ENCODE assay signal across 15 cellular contexts in genomic region chr9:93949694-93950449, GRCh38. TPM values are rescaled to one million over a fixed set of nuclear protein-coding genes. Genes with fewer than 3 reads are reported as not detected.
DNase-seq lines count a peak whose midpoint lies in the region; ATAC-seq lines count a peak whose summit lies in the region.
"Had no signal": no experiment of that assay in that cellular context is flagged by ENCODE, and none has a peak within 500 bp of the region (broad histone marks: within the 10 kb centered on the region; RNA-seq: fewer than 3 reads in every experiment).

No MANE protein-coding gene starts in this region.

- in situ Hi-C loops in GM23248 (cut with MboI), result no loop called here

- no peaks in the 10 kb centered on the region for H3K9me3 ChIP-seq in GM23248 (ENCODE audit: low read depth)
- H3K9me3 ChIP-seq: Caco-2, psoas muscle had no signal

- H3K36me3 Mint-ChIP-seq in naive B cell, result peaks cover 0 to 32% of the 10 kb centered on the region in 2 donors

- peaks cover 87% of the 10 kb centered on the region for H3K27me3 ChIP-seq in GM23248 (replicated peaks; ENCODE audit: insufficient read depth)

- H2AFZ ChIP-seq in GM23248, result no peak overlapping the region

- H3K4me1 ChIP-seq in GM23248 (ENCODE audit: insufficient read depth), result no peaks in the 10 kb centered on the region
- H3K4me1 ChIP-seq: Caco-2 had no signal

- peaks cover 3 to 8% (median 5%) of the 10 kb centered on the region in 7 donors for H3K9me3 Mint-ChIP-seq in naive B cell

- no peaks in the 10 kb centered on the region for H3K36me3 ChIP-seq in GM23248 (ENCODE audit: low read depth)

- peaks cover 56 to 92% (median 90%) of the 10 kb centered on the region in 3 donors for H3K27me3 Mint-ChIP-seq in naive B cell

- H3K9ac ChIP-seq in GM23248, result no peak overlapping the region

- H3K27ac ChIP-seq in GM23248, result no peak overlapping the region
- H3K27ac ChIP-seq: dorsolateral prefrontal cortex, psoas muscle had no signal

- WGBS in GM23248 (ENCODE audit: low coverage in 1 of 2, low lambda C conversion rate in 2 of 2, missing lambda C conversion rate in 2 of 2), 2 experiments, result 18% methylated on average over 12 of the region's 16 CpGs

- no peak overlapping the region for H3K4me2 ChIP-seq in GM23248 (ENCODE audit: unreplicated experiment)

- peak overlapping the region in 6 of 8 donors; percentile 5 to 81 (median 58) for H3K4me3 Mint-ChIP-seq in naive B cell

- peaks cover 50 to 62% (median 55%) of the 10 kb centered on the region in 3 donors for H3K4me1 Mint-ChIP-seq in naive B cell

- ATAC-seq in naive B cell (ENCODE audit: low read depth in 2 of 2), result no peak
- ATAC-seq in HG03571 (IDR thresholded peaks at IDR 0.05; ENCODE audit: unreplicated experiment), result no peak

- no peaks in the 10 kb centered on the region for H3K79me2 ChIP-seq in GM23248 (ENCODE audit: insufficient read depth)

- no peak overlapping the region for H3K4me3 ChIP-seq in GM23248

- H4K20me1 ChIP-seq in GM23248 (ENCODE audit: insufficient read depth), result no peaks in the 10 kb centered on the region

- no peaks in the 10 kb centered on the region for H3K9me2 ChIP-seq in GM23248 (ENCODE audit: insufficient read depth)

- no peak overlapping the region for H3K27ac Mint-ChIP-seq in naive B cell

- DNase-seq in GM23248, result peak; percentile 26
- peak; percentile 6 for DNase-seq in LHCN-M2 (ENCODE audit: low read depth)
- DNase-seq in amniotic epithelial cell (ENCODE audit: low read depth), result peak; percentile 50
- no peak for DNase-seq in naive B cell
- no peak for DNase-seq in activated CD8-positive, alpha-beta memory T cell treated with anti-CD3 and anti-CD28 coated beads, Interleukin-2, amount 50 U/mL, for 4 hours
- DNase-seq in Kasumi-1 (lab: John Stamatoyannopoulos, UW), result no peak
- no peak for DNase-seq in NCI-H146 treated with DMSO at 0.1 percent for 48 hours (lab: John Stamatoyannopoulos, UW; ENCODE audit: unreplicated experiment)
- DNase-seq: Caco-2, dorsolateral prefrontal cortex, GOT3, NCI-H1048, NCI-H526, psoas muscle had no signal

- no peaks in the 10 kb centered on the region for H3F3A ChIP-seq in GM23248 (ENCODE audit: insufficient read depth)

RNA-seq across cellular contexts. Expression of gene BARX1, which starts 5.3 kb away (rescaled TPM):
- not detected in 2 replicates for total RNA-seq in GM23248 (2014; rRNA removed; shearing (Covaris generic))
- polyA plus RNA-seq in GM23248 (2016; fragmentation: Nextera tagmentation; extraction: Ambion mirVana) (not detected in 2 replicates), naive B cell (ENCODE audit: low read depth in 6 of 6) (not detected)
- not detected in 2 replicates for total RNA-seq in LHCN-M2 (2014; rRNA removed)
- polyA plus RNA-seq in LHCN-M2 (2012), result 0.19 TPM
- total RNA-seq: Caco-2, lung microvascular endothelial cell, psoas muscle had no signal
- polyA plus RNA-seq: psoas muscle had no signal

Comparison
In these comparisons a context has a peak if more than half of its experiments do, and no peak if none do; other contexts are left out.
1. DNase-seq: peak in GM23248 (single experiment), LHCN-M2 (single experiment) and amniotic epithelial cell (single experiment); none in naive B cell (single experiment), activated CD8-positive, alpha-beta memory T cell treated with anti-CD3 and anti-CD28 coated beads, Interleukin-2, amount 50 U/mL, for 4 hours (single experiment), Kasumi-1 (0 of 2) and NCI-H146 treated with DMSO at 0.1 percent for 48 hours (single experiment).